11 cellular contexts compared by ENCODE assay signal in the genomic region with DNA sequence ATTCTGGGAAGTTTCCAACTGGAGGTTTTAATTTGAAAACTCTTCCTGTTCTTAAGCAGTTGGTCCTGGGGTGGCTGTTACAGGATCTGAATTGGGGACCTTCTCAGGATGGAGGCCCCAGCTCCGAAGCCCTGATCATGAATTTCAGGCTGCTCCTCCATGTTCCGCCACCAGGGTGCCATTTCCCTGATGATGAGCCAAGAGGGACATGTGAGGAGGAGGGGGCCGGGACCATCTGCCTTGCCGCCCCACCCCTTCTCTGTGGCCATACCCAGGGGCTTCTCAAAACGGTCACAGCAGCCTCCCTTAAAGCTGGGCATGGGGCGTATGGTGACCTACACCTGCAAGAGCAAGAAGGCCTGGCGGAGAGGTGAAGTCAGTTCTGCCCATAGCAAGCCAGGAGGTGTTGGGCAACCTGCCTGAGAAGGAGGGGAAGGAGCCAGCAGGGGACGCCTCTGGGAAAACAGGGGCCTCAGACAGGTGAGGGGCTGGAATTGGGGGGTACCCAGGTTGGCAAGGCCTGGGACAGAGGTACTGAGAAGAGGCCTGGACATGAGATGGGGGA. TPM values are rescaled to one million over a fixed set of nuclear protein-coding genes. Genes with fewer than 3 reads are reported as not detected.
DNase-seq lines count a peak whose midpoint lies in the region; ATAC-seq and TF ChIP-seq lines count a peak whose summit lies in the region.
"Had no signal": no experiment of that assay in that cellular context is flagged by ENCODE, and none has a peak within 500 bp of the region (broad histone marks: within the 10 kb centered on the region; RNA-seq: fewer than 3 reads in every experiment).

No MANE protein-coding gene starts in this region.

- H3K4me1 Mint-ChIP-seq in WTC11 (peaks cover 12% of the 10 kb centered on the region), mesothelial cell of epicardium (peaks cover 8% of the 10 kb centered on the region)

- H3K4me3 ChIP-seq in H7 (ENCODE audit: insufficient read depth, low read depth, low read length) = no peak overlapping the region
- H3K4me3 ChIP-seq: heart left ventricle had no signal

- CTCF ChIA-PET in WTC11 (lab: Charles Lee) = interaction anchor here (0.6 to 3.3 kb wide), 29 partner anchors 8 to 248 kb away, joined by 3 to 17 read pairs (median 4); a partner anchor contains a TSS

- no peaks in the 10 kb centered on the region for H3K36me3 ChIP-seq in H7 (replicated peaks; ENCODE audit: control insufficient read depth, insufficient read depth, low read length)
- H3K36me3 ChIP-seq: heart left ventricle had no signal

- H3K27me3 Mint-ChIP-seq in WTC11 (ENCODE audit: low read depth) = no peaks in the 10 kb centered on the region
- no peaks in the 10 kb centered on the region for H3K27me3 Mint-ChIP-seq in mesothelial cell of epicardium (ENCODE audit: low read depth)
- H3K27me3 Mint-ChIP-seq: activated naive CD8-positive, alpha-beta T cell had no signal

- no peaks in the 10 kb centered on the region for H3K9me3 Mint-ChIP-seq in WTC11
- no peaks in the 10 kb centered on the region for H3K9me3 Mint-ChIP-seq in mesothelial cell of epicardium

- H3K36me3 Mint-ChIP-seq in WTC11 = no peaks in the 10 kb centered on the region
- H3K36me3 Mint-ChIP-seq in mesothelial cell of epicardium = no peaks in the 10 kb centered on the region
- H3K36me3 Mint-ChIP-seq: activated naive CD8-positive, alpha-beta T cell had no signal

- TF ChIP-seq CTCF in WTC11 (IDR thresholded peaks at IDR 0.05) (peak; percentile 26), mesothelial cell of epicardium (IDR thresholded peaks at IDR 0.05; ENCODE audit: unreplicated experiment) (peak; percentile 50), omental fat pad (IDR thresholded peaks at IDR 0.05) (no peak)

- peak; percentile 13 for ATAC-seq in WTC11
- ATAC-seq in GM21390 (IDR thresholded peaks at IDR 0.05; ENCODE audit: unreplicated experiment) = no peak
- ATAC-seq in omental fat pad (ENCODE audit: low FRiP score) = no peak
- ATAC-seq: heart left ventricle had no signal

- DNase-seq in NCI-H345 (lab: John Stamatoyannopoulos, UW) (peak; percentile 3), NCI-H345 treated with DMSO at 0.1 percent for 48 hours (lab: John Stamatoyannopoulos, UW; ENCODE audit: unreplicated experiment) (no peak), H7 (peak; percentile 86), WTC11 (ENCODE audit: low spot score) (peak; percentile 77), mesothelial cell of epicardium (ENCODE audit: low spot score in 2 of 2, unreplicated experiment in 2 of 2) (no peak), NCI-H2196 (lab: John Stamatoyannopoulos, UW; ENCODE audit: unreplicated experiment) (no peak), omental fat pad (ENCODE audit: low spot score) (no peak)
- DNase-seq: heart left ventricle, SIG-M5 had no signal

- H3K4me3 Mint-ChIP-seq in WTC11 (no peak overlapping the region), mesothelial cell of epicardium (no peak overlapping the region)
- H3K4me3 Mint-ChIP-seq: activated naive CD8-positive, alpha-beta T cell had no signal

- no peaks in the 10 kb centered on the region for H3K27me3 ChIP-seq in H7 (ENCODE audit: control insufficient read depth, insufficient read depth, low read length)
- H3K27me3 ChIP-seq: heart left ventricle had no signal

- POLR2A ChIA-PET in WTC11 (lab: Charles Lee) = no interaction called here

- H3K27ac Mint-ChIP-seq in WTC11 (no peak overlapping the region), mesothelial cell of epicardium (no peak overlapping the region)
- H3K27ac Mint-ChIP-seq: activated naive CD8-positive, alpha-beta T cell had no signal

TF ChIP-seq in WTC11, 78 proteins besides CTCF, POLR2A, EP300 and RAD21 (continues in another document):
- TF ChIP-seq MYBL2 (CRISPR knock-in tag; IDR thresholded peaks at IDR 0.05) = no peak
- TF ChIP-seq, protein P1, sequence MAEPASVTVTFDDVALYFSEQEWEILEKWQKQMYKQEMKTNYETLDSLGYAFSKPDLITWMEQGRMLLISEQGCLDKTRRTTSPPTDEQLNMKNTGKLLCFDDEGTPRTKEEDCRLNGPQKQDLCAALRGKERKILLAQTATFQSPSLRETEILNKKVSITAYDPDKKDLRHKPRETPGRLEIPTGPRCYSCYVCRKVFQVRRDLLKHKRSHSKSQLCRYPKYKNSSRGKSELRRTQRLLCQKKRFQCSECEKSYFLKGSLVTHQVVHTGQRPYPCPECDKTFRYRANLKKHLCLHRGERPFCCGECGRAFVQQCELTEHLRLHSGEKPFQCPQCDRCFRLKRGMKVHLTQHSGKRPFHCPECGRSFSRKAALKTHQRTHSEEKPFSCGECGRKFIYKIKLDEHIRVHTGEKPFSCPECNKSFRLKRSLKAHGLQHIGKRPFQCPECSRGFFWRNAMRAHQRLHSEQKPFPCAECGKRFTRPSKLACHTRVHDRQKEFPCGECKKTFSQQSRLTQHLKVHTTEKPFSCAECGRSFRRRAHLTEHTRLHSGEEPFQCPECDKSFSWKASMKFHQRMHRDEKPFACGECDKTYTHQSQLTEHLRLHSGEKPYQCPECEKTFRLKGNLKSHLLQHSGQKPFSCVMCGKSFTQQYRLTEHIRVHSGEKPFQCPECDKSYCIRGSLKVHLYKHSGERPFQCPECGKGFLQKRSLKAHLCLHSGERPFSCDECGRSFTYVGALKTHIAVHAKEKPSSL (CRISPR knock-in tag; conservative IDR thresholded peaks at IDR 0.05) = no peak
- TF ChIP-seq TEAD1 (CRISPR knock-in tag; IDR thresholded peaks at IDR 0.05) = no peak
- TF ChIP-seq, protein P2, sequence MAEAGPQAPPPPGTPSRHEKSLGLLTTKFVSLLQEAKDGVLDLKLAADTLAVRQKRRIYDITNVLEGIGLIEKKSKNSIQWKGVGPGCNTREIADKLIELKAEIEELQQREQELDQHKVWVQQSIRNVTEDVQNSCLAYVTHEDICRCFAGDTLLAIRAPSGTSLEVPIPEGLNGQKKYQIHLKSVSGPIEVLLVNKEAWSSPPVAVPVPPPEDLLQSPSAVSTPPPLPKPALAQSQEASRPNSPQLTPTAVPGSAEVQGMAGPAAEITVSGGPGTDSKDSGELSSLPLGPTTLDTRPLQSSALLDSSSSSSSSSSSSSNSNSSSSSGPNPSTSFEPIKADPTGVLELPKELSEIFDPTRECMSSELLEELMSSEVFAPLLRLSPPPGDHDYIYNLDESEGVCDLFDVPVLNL (CRISPR knock-in tag; IDR thresholded peaks at IDR 0.05; ENCODE audit: borderline replicate concordance, low read depth) = no peak
- TF ChIP-seq FOXK1 (CRISPR knock-in tag; IDR thresholded peaks at IDR 0.05) = no peak
- TF ChIP-seq, protein P3, sequence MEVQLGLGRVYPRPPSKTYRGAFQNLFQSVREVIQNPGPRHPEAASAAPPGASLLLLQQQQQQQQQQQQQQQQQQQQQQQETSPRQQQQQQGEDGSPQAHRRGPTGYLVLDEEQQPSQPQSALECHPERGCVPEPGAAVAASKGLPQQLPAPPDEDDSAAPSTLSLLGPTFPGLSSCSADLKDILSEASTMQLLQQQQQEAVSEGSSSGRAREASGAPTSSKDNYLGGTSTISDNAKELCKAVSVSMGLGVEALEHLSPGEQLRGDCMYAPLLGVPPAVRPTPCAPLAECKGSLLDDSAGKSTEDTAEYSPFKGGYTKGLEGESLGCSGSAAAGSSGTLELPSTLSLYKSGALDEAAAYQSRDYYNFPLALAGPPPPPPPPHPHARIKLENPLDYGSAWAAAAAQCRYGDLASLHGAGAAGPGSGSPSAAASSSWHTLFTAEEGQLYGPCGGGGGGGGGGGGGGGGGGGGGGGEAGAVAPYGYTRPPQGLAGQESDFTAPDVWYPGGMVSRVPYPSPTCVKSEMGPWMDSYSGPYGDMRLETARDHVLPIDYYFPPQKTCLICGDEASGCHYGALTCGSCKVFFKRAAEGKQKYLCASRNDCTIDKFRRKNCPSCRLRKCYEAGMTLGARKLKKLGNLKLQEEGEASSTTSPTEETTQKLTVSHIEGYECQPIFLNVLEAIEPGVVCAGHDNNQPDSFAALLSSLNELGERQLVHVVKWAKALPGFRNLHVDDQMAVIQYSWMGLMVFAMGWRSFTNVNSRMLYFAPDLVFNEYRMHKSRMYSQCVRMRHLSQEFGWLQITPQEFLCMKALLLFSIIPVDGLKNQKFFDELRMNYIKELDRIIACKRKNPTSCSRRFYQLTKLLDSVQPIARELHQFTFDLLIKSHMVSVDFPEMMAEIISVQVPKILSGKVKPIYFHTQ (CRISPR knock-in tag; IDR thresholded peaks at IDR 0.05) = no peak
- TF ChIP-seq NR3C1 (CRISPR knock-in tag; conservative IDR thresholded peaks at IDR 0.05; ENCODE audit: low read depth) = no peak
- no peak for TF ChIP-seq GTF2I (CRISPR knock-in tag; conservative IDR thresholded peaks at IDR 0.05)
- TF ChIP-seq CBFB (CRISPR knock-in tag; IDR thresholded peaks at IDR 0.05; ENCODE audit: low read depth) = no peak
- TF ChIP-seq, protein P4, sequence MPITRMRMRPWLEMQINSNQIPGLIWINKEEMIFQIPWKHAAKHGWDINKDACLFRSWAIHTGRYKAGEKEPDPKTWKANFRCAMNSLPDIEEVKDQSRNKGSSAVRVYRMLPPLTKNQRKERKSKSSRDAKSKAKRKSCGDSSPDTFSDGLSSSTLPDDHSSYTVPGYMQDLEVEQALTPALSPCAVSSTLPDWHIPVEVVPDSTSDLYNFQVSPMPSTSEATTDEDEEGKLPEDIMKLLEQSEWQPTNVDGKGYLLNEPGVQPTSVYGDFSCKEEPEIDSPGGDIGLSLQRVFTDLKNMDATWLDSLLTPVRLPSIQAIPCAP (CRISPR knock-in tag; IDR thresholded peaks at IDR 0.05) = no peak
- TF ChIP-seq PRRX2 (CRISPR knock-in tag; IDR thresholded peaks at IDR 0.05) = no peak
- TF ChIP-seq, protein P5, sequence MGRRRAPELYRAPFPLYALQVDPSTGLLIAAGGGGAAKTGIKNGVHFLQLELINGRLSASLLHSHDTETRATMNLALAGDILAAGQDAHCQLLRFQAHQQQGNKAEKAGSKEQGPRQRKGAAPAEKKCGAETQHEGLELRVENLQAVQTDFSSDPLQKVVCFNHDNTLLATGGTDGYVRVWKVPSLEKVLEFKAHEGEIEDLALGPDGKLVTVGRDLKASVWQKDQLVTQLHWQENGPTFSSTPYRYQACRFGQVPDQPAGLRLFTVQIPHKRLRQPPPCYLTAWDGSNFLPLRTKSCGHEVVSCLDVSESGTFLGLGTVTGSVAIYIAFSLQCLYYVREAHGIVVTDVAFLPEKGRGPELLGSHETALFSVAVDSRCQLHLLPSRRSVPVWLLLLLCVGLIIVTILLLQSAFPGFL (CRISPR knock-in tag; IDR thresholded peaks at IDR 0.05; ENCODE audit: borderline replicate concordance) = no peak
- TF ChIP-seq SMAD3 (CRISPR knock-in tag; IDR thresholded peaks at IDR 0.05; ENCODE audit: borderline replicate concordance) = no peak
- no peak for TF ChIP-seq ETV6 (CRISPR knock-in tag; IDR thresholded peaks at IDR 0.05)

RNA-seq across cellular contexts. Expression of a gene that starts 3.6 kb away (rescaled TPM):
- 45.9 and 50.5 TPM in 2 replicates for total RNA-seq in H7 (2014; rRNA removed; shearing (Covaris generic))
- total RNA-seq in WTC11 (2021) (40.5 to 40.9 TPM (median 40.5 TPM) in 3 replicates), mesothelial cell of epicardium (14.0 to 15.1 TPM (median 15.0 TPM) in 3 replicates), omental fat pad (10 to 100 TPM in 3 of 4 donors, 1 to 10 TPM in 1; 6.9 to 22.7 (median 10.9) TPM)

RNA-seq across cellular contexts. Expression of a gene that starts 37.4 kb away (rescaled TPM):
- total RNA-seq in H7 (2014; rRNA removed; shearing (Covaris generic)) = 23.4 and 26.0 TPM in 2 replicates
- total RNA-seq in WTC11 (2021) (42.5 to 47.3 TPM (median 42.9 TPM) in 3 replicates), mesothelial cell of epicardium (6.3 to 6.4 TPM (median 6.4 TPM) in 3 replicates), omental fat pad (10 to 100 TPM; 25.7 to 62.0 (median 35.9) TPM)

Comparison
In these comparisons a context has a peak if more than half of its experiments do, and no peak if none do; other contexts are left out.
1. DNase-seq: peak in NCI-H345 (single experiment), H7 (single experiment) and WTC11 (single experiment); none in NCI-H345 treated with DMSO at 0.1 percent for 48 hours (single experiment), mesothelial cell of epicardium (0 of 2), NCI-H2196 (single experiment) and omental fat pad (single experiment).
2. CTCF ChIP-seq: peak in WTC11 (single experiment) and mesothelial cell of epicardium (single experiment); none in omental fat pad (0 of 3).